ENCODE assay signal across 1 cellular context in the genomic region with DNA sequence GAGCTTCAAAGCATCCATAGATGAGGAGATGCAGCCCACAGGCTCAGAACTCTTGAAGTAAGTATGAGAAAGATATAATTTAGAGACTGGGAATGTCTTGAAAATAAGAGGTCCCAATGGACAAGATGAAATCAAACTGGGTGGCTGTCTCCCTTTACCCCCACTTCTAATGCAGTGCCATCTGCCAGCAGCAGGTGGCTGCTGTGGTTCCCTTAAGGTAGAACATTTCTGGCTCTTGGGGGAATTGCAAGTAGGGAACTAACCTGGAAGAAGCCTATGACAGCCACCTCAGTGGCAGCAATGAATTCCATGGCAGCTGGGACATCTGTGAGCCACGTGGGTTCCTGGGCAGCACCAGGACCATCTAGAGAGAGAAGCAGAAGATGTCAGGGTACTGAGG.
TF ChIP-seq lines count a peak whose summit lies in the region.

No MANE protein-coding gene starts in this region.

TF ChIP-seq in HCT116, 20 proteins besides CTCF, POLR2A, EP300 and RAD21 (continued from another document):
- TF ChIP-seq EGR1 (IDR thresholded peaks at IDR 0.05; ENCODE audit: low read depth) = no peak
- no peak for TF ChIP-seq CEBPB (IDR thresholded peaks at IDR 0.05; ENCODE audit: low read depth)
- TF ChIP-seq ZFX (IDR thresholded peaks at IDR 0.05) = no peak
- TF ChIP-seq EZH2 (IDR thresholded peaks at IDR 0.05) = no peak
- no peak for TF ChIP-seq JUND (IDR thresholded peaks at IDR 0.05)
- TF ChIP-seq MAX (IDR thresholded peaks at IDR 0.05) = no peak
- no peak for TF ChIP-seq ZBTB33 (IDR thresholded peaks at IDR 0.05; ENCODE audit: extremely low read depth, insufficient replicate concordance, low read length)
- no peak for TF ChIP-seq SRF (IDR thresholded peaks at IDR 0.05; ENCODE audit: low read depth)
- TF ChIP-seq SP1 (IDR thresholded peaks at IDR 0.05; ENCODE audit: low read depth) = no peak
- TF ChIP-seq SIN3A (IDR thresholded peaks at IDR 0.05; ENCODE audit: low read depth) = no peak
- no peak for TF ChIP-seq CBX3 (IDR thresholded peaks at IDR 0.05; ENCODE audit: low read depth)
- TF ChIP-seq YY1 (IDR thresholded peaks at IDR 0.05; ENCODE audit: extremely low read depth, insufficient replicate concordance, low read depth, low read length) = no peak
